10 cellular contexts compared by ENCODE assay signal in the genomic region with DNA sequence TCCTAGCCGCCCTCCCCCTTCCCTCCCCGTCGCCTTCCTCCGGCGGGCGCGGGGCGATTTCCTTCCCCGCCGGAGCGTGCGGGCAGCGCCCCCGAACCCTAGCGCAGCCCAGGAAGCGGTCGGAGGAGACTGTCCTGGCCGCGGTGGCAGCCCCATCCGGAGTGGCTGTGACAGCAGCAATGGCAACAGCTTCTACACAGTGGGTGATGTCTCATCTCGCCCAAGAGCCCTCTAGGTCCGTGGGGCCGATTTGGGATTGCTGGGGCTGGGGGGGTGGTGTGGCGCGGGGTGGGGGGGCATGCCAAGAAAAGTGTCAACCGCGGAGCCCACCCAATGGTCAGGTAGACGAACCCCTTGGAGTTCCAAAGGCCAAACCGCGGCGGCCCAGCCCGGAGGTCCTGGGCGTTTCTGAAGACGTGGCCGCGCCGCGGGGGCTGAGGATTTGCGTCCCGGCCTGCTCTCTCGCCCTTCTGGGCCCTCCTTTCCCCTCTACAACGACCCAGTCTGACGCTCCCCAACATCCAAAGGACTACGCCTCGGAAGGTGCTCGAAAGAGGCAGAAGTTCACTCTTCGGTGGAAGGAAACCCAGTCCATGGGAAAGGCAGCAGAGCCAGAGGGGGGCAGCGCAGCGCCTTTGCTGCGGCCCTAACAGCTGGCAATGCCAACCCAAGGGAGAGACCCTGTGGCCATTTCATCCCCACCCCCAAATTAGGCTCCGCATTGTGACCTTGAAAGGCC. TPM values are rescaled to one million over a fixed set of nuclear protein-coding genes. Genes with fewer than 3 reads are reported as not detected.
A peak's percentile ranks its signal among the peaks of the same experiment; 100 is the strongest.
DNase-seq lines count a peak whose midpoint lies in the region; ATAC-seq and TF ChIP-seq lines count a peak whose summit lies in the region.
"Had no signal": no experiment of that assay in that cellular context is flagged by ENCODE, and none has a peak within 500 bp of the region (broad histone marks: within the 10 kb centered on the region; RNA-seq: fewer than 3 reads in every experiment).

No MANE protein-coding gene starts in this region.

- H3K27ac ChIP-seq in mammary epithelial cell (ENCODE audit: insufficient read depth, low read depth, low read length) (no peak overlapping the region), urinary bladder (ENCODE audit: low read depth) (no peak overlapping the region)

- no peaks in the 10 kb centered on the region for H3K9me3 ChIP-seq in mammary epithelial cell (replicated peaks; ENCODE audit: insufficient read depth, low read length)

- 18% methylated on average over 22 of the region's 51 CpGs for WGBS in mammary epithelial cell (ENCODE audit: low coverage, missing lambda C conversion rate)
- 5% methylated on average over 51 of the region's 51 CpGs for WGBS in urinary bladder

- intact Hi-C loops in mammary epithelial cell (cut with micrococcal nuclease), result loop anchor here (5.0 kb wide), 1 partner anchor 361 kb away; no protein-coding TSS in a partner anchor

- peak in 1 of 2 donors; percentile 3 for TF ChIP-seq CTCF in mammary epithelial cell (conservative IDR thresholded peaks at IDR 0.05 in 1 of 2, IDR thresholded peaks at IDR 0.05 in 1 of 2; ENCODE audit: extremely low read depth in 1 of 2, insufficient read depth in 1 of 2, low read depth in 1 of 2, low read length in 2 of 2)

- H3K9me3 Mint-ChIP-seq in activated naive CD8-positive, alpha-beta T cell treated with anti-CD3 and anti-CD28 coated beads, Interleukin-2, amount 10 ng/mL, durations not matched to agents 7 days and 5 days, result no peaks in the 10 kb centered on the region
- peaks cover 1% of the 10 kb centered on the region for H3K9me3 Mint-ChIP-seq in activated naive CD8-positive, alpha-beta T cell treated with anti-CD3 and anti-CD28 coated beads for 36 hours
- peaks cover 2% of the 10 kb centered on the region for H3K9me3 Mint-ChIP-seq in memory B cell
- H3K9me3 Mint-ChIP-seq: activated T-cell treated with anti-CD3 and anti-CD28 coated beads, Interleukin-2, amount 50 U/mL, for 72 hours had no signal

- dilution Hi-C loops in mammary epithelial cell (cut with HindIII; ENCODE audit: low sequenced_read_pairs), result no loop called here

- peak overlapping the region; percentile 98 for H2AFZ ChIP-seq in mammary epithelial cell (ENCODE audit: low read depth, low read length)

- H3K4me3 Mint-ChIP-seq in activated naive CD8-positive, alpha-beta T cell treated with anti-CD3 and anti-CD28 coated beads, Interleukin-2, amount 10 ng/mL, durations not matched to agents 7 days and 5 days, result peak overlapping the region; percentile 13
- no peak overlapping the region for H3K4me3 Mint-ChIP-seq in activated naive CD8-positive, alpha-beta T cell treated with anti-CD3 and anti-CD28 coated beads for 36 hours
- H3K4me3 Mint-ChIP-seq in memory B cell, result peak overlapping the region; percentile 64

- no peak for ATAC-seq in activated naive CD8-positive, alpha-beta T cell treated with anti-CD3 and anti-CD28 coated beads, Interleukin-2, amount 10 ng/mL, durations not matched to agents 7 days and 5 days (ENCODE audit: low read depth)
- ATAC-seq in memory B cell (ENCODE audit: low read depth), result no peak
- no peak for ATAC-seq in HG03469 (IDR thresholded peaks at IDR 0.05; ENCODE audit: unreplicated experiment)

- peak overlapping the region; percentile 96 for H3K4me2 ChIP-seq in mammary epithelial cell (ENCODE audit: insufficient read depth, low read depth, low read length)

- no peaks in the 10 kb centered on the region for H3K36me3 Mint-ChIP-seq in activated naive CD8-positive, alpha-beta T cell treated with anti-CD3 and anti-CD28 coated beads, Interleukin-2, amount 10 ng/mL, durations not matched to agents 7 days and 5 days
- no peaks in the 10 kb centered on the region for H3K36me3 Mint-ChIP-seq in activated naive CD8-positive, alpha-beta T cell treated with anti-CD3 and anti-CD28 coated beads for 36 hours
- H3K36me3 Mint-ChIP-seq in memory B cell, result no peaks in the 10 kb centered on the region

- no peaks in the 10 kb centered on the region for H3K36me3 ChIP-seq in mammary epithelial cell (ENCODE audit: insufficient read depth, low read length)
- H3K36me3 ChIP-seq in urinary bladder (ENCODE audit: insufficient read depth), result no peaks in the 10 kb centered on the region

- H4K20me1 ChIP-seq in mammary epithelial cell (ENCODE audit: insufficient read depth, low read length), result peaks cover 1% of the 10 kb centered on the region

- H3K4me3 ChIP-seq in mammary epithelial cell (replicated peaks in 1 of 3; ENCODE audit: insufficient read depth in 1 of 3, low read depth in 2 of 3, low read length in 3 of 3), result peak overlapping the region in 2 of 3 experiments; percentile 40 to 68
- peak overlapping the region; percentile 85 for H3K4me3 ChIP-seq in urinary bladder (ENCODE audit: low read depth, low read length)

- peaks cover 62% of the 10 kb centered on the region for H3K27me3 Mint-ChIP-seq in activated naive CD8-positive, alpha-beta T cell treated with anti-CD3 and anti-CD28 coated beads, Interleukin-2, amount 10 ng/mL, durations not matched to agents 7 days and 5 days
- H3K27me3 Mint-ChIP-seq in activated naive CD8-positive, alpha-beta T cell treated with anti-CD3 and anti-CD28 coated beads for 36 hours, result peaks cover 67% of the 10 kb centered on the region
- H3K27me3 Mint-ChIP-seq in memory B cell, result peaks cover 13% of the 10 kb centered on the region

- H3K9ac ChIP-seq in mammary epithelial cell (ENCODE audit: insufficient read depth, low read length), result no peak overlapping the region

- H3K4me1 Mint-ChIP-seq in activated naive CD8-positive, alpha-beta T cell treated with anti-CD3 and anti-CD28 coated beads, Interleukin-2, amount 10 ng/mL, durations not matched to agents 7 days and 5 days, result peaks cover 2% of the 10 kb centered on the region
- H3K4me1 Mint-ChIP-seq in activated naive CD8-positive, alpha-beta T cell treated with anti-CD3 and anti-CD28 coated beads for 36 hours, result peaks cover 3% of the 10 kb centered on the region
- H3K4me1 Mint-ChIP-seq in memory B cell, result peaks cover 8% of the 10 kb centered on the region

- DNase-seq in activated naive CD8-positive, alpha-beta T cell treated with anti-CD3 and anti-CD28 coated beads, Interleukin-2, amount 10 ng/mL, durations not matched to agents 7 days and 5 days, result peak; percentile 27
- no peak for DNase-seq in activated naive CD8-positive, alpha-beta T cell treated with anti-CD3 and anti-CD28 coated beads for 36 hours
- no peak for DNase-seq in mammary epithelial cell
- DNase-seq in memory B cell (ENCODE audit: low spot score in 2 of 2), result no peak
- no peak for DNase-seq in NCI-H128 (lab: John Stamatoyannopoulos, UW; ENCODE audit: unreplicated experiment)
- DNase-seq in DMS114 treated with DMSO at 0.1 percent for 48 hours (lab: John Stamatoyannopoulos, UW; ENCODE audit: unreplicated experiment), result no peak
- DNase-seq: activated T-cell treated with anti-CD3 and anti-CD28 coated beads, Interleukin-2, amount 50 U/mL, for 72 hours had no signal

- in situ Hi-C loops in mammary epithelial cell (cut with MboI; ENCODE audit: low sequenced_read_pairs in 2 of 2), result loop anchor here in 1 of 2 donors (25.0 kb wide), 1 partner anchor 544 kb away; no protein-coding TSS in a partner anchor

- H3K27ac Mint-ChIP-seq in activated naive CD8-positive, alpha-beta T cell treated with anti-CD3 and anti-CD28 coated beads, Interleukin-2, amount 10 ng/mL, durations not matched to agents 7 days and 5 days, result peak overlapping the region; percentile 42
- H3K27ac Mint-ChIP-seq in activated naive CD8-positive, alpha-beta T cell treated with anti-CD3 and anti-CD28 coated beads for 36 hours, result no peak overlapping the region
- no peak overlapping the region for H3K27ac Mint-ChIP-seq in memory B cell
- H3K27ac Mint-ChIP-seq: activated T-cell treated with anti-CD3 and anti-CD28 coated beads, Interleukin-2, amount 50 U/mL, for 72 hours had no signal

- H3K27me3 ChIP-seq in mammary epithelial cell (ENCODE audit: insufficient read depth, low read length), result peaks cover 41% of the 10 kb centered on the region

- CTCF ChIA-PET in mammary epithelial cell (lab: Charles Lee; ENCODE audit: low non-redundant PET), result no interaction called here

- no TSS peak for BruUV-seq in mammary epithelial cell (replicated peaks; lab: Mats Ljungman, UMichigan)

- POLR2A ChIA-PET in activated naive CD8-positive, alpha-beta T cell treated with anti-CD3 and anti-CD28 coated beads, Interleukin-2, amount 10 ng/mL, durations not matched to agents 7 days and 5 days (lab: Charles Lee), result no interaction called here

- H3K79me2 ChIP-seq in mammary epithelial cell (ENCODE audit: insufficient read depth, low read length), result no peaks in the 10 kb centered on the region

- H3K4me1 ChIP-seq in mammary epithelial cell (ENCODE audit: insufficient read depth, low read length) (peaks cover 20% of the 10 kb centered on the region), urinary bladder (ENCODE audit: insufficient read depth) (no peaks in the 10 kb centered on the region)

RNA-seq across cellular contexts. Expression of a gene that starts 0.6 kb away (rescaled TPM):
- total RNA-seq in activated naive CD8-positive, alpha-beta T cell treated with anti-CD3 and anti-CD28 coated beads, Interleukin-2, amount 10 ng/mL, durations not matched to agents 7 days and 5 days, result not detected
- not detected for total RNA-seq in activated naive CD8-positive, alpha-beta T cell treated with anti-CD3 and anti-CD28 coated beads for 36 hours
- total RNA-seq in mammary epithelial cell (1 to 10 TPM; 2.3 TPM), urinary bladder (22.9 TPM)
- polyA plus RNA-seq in mammary epithelial cell (1.6 TPM), urinary bladder (28.4 TPM)
- 0.36 TPM for polyA minus RNA-seq in mammary epithelial cell

RNA-seq across cellular contexts. Expression of a gene that starts 27.2 kb away (rescaled TPM):
- not detected for total RNA-seq in activated naive CD8-positive, alpha-beta T cell treated with anti-CD3 and anti-CD28 coated beads, Interleukin-2, amount 10 ng/mL, durations not matched to agents 7 days and 5 days
- not detected for total RNA-seq in activated naive CD8-positive, alpha-beta T cell treated with anti-CD3 and anti-CD28 coated beads for 36 hours
- total RNA-seq in mammary epithelial cell, result not detected
- polyA plus RNA-seq in mammary epithelial cell, result not detected
- polyA minus RNA-seq in mammary epithelial cell, result not detected
- not detected for total RNA-seq in urinary bladder
- polyA plus RNA-seq in urinary bladder, result 0.16 TPM
- total RNA-seq: activated T-cell treated with anti-CD3 and anti-CD28 coated beads, Interleukin-2, amount 50 U/mL, for 72 hours; HT1080 had no signal
